In genomic region chr12:120194226-120194533, GRCh38 we compare ENCODE assay signal across 8 cellular contexts. TPM values are rescaled to one million over a fixed set of nuclear protein-coding genes. Genes with fewer than 3 reads are reported as not detected.
DNase-seq lines count a peak whose midpoint lies in the region; ATAC-seq and TF ChIP-seq lines count a peak whose summit lies in the region.

No MANE protein-coding gene starts in this region.

- peak overlapping the region; percentile 67 for H3K27ac Mint-ChIP-seq in activated B cell treated with CpG ODN at 0.5 μM for 24 hours
- peak overlapping the region; percentile 94 for H3K27ac Mint-ChIP-seq in stimulated activated naive CD8-positive, alpha-beta T cell treated with anti-CD3 and anti-CD28 coated beads, Interleukin-15, Interleukin-2, amounts not matched to agents 100 ng/mL and 50 ng/mL, for 24 hours

- DNase-seq in AG04449 (ENCODE audit: low read depth, low spot score) (no peak), activated B cell treated with CpG ODN at 0.5 μM for 24 hours (no peak), iPS DF 6.9 (ENCODE audit: low read depth, low spot score) (no peak), NAMALWA (ENCODE audit: low spot score) (no peak)
- DNase-seq in effector CD8-positive, alpha-beta T cell (lab: John Stamatoyannopoulos, UW) = no peak

- CTCF ChIA-PET in AG04449 (lab: Yijun Ruan, JAX) (no interaction called here), activated B cell treated with CpG ODN at 0.5 μM for 24 hours (lab: Charles Lee) (no interaction called here)

- H3K36me3 Mint-ChIP-seq in activated B cell treated with CpG ODN at 0.5 μM for 24 hours (ENCODE audit: low read depth) = peaks cover 54% of the 10 kb centered on the region
- peaks cover 62% of the 10 kb centered on the region for H3K36me3 Mint-ChIP-seq in stimulated activated naive CD8-positive, alpha-beta T cell treated with anti-CD3 and anti-CD28 coated beads, Interleukin-15, Interleukin-2, amounts not matched to agents 100 ng/mL and 50 ng/mL, for 24 hours (ENCODE audit: low read depth)

- no peaks in the 10 kb centered on the region for H3K27me3 Mint-ChIP-seq in activated B cell treated with CpG ODN at 0.5 μM for 24 hours
- no peaks in the 10 kb centered on the region for H3K27me3 Mint-ChIP-seq in stimulated activated naive CD8-positive, alpha-beta T cell treated with anti-CD3 and anti-CD28 coated beads, Interleukin-15, Interleukin-2, amounts not matched to agents 100 ng/mL and 50 ng/mL, for 24 hours

- peak; percentile 19 for ATAC-seq in GM21786 (IDR thresholded peaks at IDR 0.05; ENCODE audit: unreplicated experiment)
- peak; percentile 38 for ATAC-seq in activated B cell treated with CpG ODN at 0.5 μM for 24 hours (ENCODE audit: low read depth)
- no peak for ATAC-seq in HG03196 (IDR thresholded peaks at IDR 0.05; ENCODE audit: unreplicated experiment)

- peak overlapping the region; percentile 84 for H3K4me3 ChIP-seq in AG04449 (ENCODE audit: low read depth, low read length)
- peak overlapping the region; percentile 85 for H3K4me3 ChIP-seq in iPS DF 6.9 (ENCODE audit: low read length)

- POLR2A ChIA-PET in AG04449 (lab: Yijun Ruan, JAX) (interaction anchor here (0.6 kb wide), 1 partner anchor 33 kb away, joined by 3 read pairs; no protein-coding TSS in a partner anchor), activated B cell treated with CpG ODN at 0.5 μM for 24 hours (lab: Charles Lee) (interaction anchor here (1.3 to 1.6 kb wide), 2 partner anchors 71 to 107 kb away, joined by 4 read pairs; partner anchors contain the start of gene PXN)

- H3K27me3 ChIP-seq in iPS DF 6.9 (ENCODE audit: control insufficient read depth, insufficient read depth, low read length) = no peaks in the 10 kb centered on the region

- H3K4me1 Mint-ChIP-seq in activated B cell treated with CpG ODN at 0.5 μM for 24 hours = peaks cover 45% of the 10 kb centered on the region
- H3K4me1 Mint-ChIP-seq in stimulated activated naive CD8-positive, alpha-beta T cell treated with anti-CD3 and anti-CD28 coated beads, Interleukin-15, Interleukin-2, amounts not matched to agents 100 ng/mL and 50 ng/mL, for 24 hours (ENCODE audit: low read depth) = peaks cover 63% of the 10 kb centered on the region

- TF ChIP-seq CTCF in AG04449 (IDR thresholded peaks at IDR 0.05; ENCODE audit: insufficient read depth, low read length, missing control alignments) (no peak), activated B cell treated with CpG ODN at 0.5 μM for 24 hours (IDR thresholded peaks at IDR 0.05) (no peak)

- no peak overlapping the region for H3K27ac ChIP-seq in iPS DF 6.9 (ENCODE audit: low read length)

- no peaks in the 10 kb centered on the region for H3K9me3 ChIP-seq in iPS DF 6.9 (ENCODE audit: control insufficient read depth, insufficient read depth, low read length)

- peaks cover 30% of the 10 kb centered on the region; the same call in 1 of the 2 replicates for H3K36me3 ChIP-seq in iPS DF 6.9 (ENCODE audit: control insufficient read depth, insufficient read depth, low read length)

- H3K4me1 ChIP-seq in iPS DF 6.9 (ENCODE audit: control insufficient read depth, insufficient read depth, low read length) = 0 out of 2 replicates have a peak, but pooled peaks cover 1% of the 10 kb centered on the region

- H3K9me3 Mint-ChIP-seq in activated B cell treated with CpG ODN at 0.5 μM for 24 hours = no peaks in the 10 kb centered on the region
- no peaks in the 10 kb centered on the region for H3K9me3 Mint-ChIP-seq in stimulated activated naive CD8-positive, alpha-beta T cell treated with anti-CD3 and anti-CD28 coated beads, Interleukin-15, Interleukin-2, amounts not matched to agents 100 ng/mL and 50 ng/mL, for 24 hours

- intact Hi-C loops in activated B cell treated with CpG ODN at 0.5 μM for 24 hours (cut with micrococcal nuclease) = no loop called here

- no CpG with 5 or more reads among the region's 18 CpGs for WGBS in iPS DF 6.9 (ENCODE audit: insufficient coverage, insufficient read length)

- peak overlapping the region; percentile 83 for H3K4me3 Mint-ChIP-seq in activated B cell treated with CpG ODN at 0.5 μM for 24 hours
- H3K4me3 Mint-ChIP-seq in stimulated activated naive CD8-positive, alpha-beta T cell treated with anti-CD3 and anti-CD28 coated beads, Interleukin-15, Interleukin-2, amounts not matched to agents 100 ng/mL and 50 ng/mL, for 24 hours = peak overlapping the region; percentile 91

RNA-seq across cellular contexts. Expression of gene GCN1, which starts 0.3 kb away (rescaled TPM):
- 116 and 155 TPM in 2 replicates for total RNA-seq in activated B cell treated with CpG ODN at 0.5 μM for 24 hours

RNA-seq across cellular contexts. Expression of gene RPLP0, which starts 6.7 kb away (rescaled TPM):
- 3,622 and 3,871 TPM in 2 replicates for total RNA-seq in activated B cell treated with CpG ODN at 0.5 μM for 24 hours
